Comparison of ENCODE assay signal across 8 cellular contexts in the genomic region with DNA sequence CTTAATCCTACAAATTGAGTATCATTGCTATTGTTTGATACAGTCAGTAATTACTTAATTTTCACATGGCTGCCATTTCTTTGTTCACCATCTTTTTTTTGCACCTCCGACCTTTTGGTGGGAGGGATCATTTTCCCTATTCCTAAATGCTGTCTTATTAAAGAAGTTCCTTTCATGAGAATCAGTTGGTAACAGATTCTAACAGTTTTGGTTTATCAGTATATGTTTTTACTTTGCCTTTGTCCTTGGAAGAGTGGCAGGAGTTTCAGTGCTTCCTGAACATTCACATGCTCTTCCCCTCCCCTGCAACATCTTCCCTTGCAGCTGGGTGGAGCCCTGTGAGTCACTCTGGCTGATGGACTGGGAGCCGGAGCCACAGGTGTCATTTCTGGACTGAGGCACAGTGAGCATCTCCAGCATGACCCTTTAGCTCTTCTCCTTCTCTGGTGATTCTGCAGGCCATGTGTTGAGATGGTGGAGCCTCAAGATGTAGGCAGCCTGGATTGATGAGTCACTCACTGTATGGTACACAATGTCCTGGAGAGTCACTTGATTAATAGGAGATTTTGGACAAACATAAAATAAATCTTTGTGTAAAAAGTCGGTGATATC.
A peak's percentile ranks its signal among the peaks of the same experiment; 100 is the strongest.
DNase-seq lines count a peak whose midpoint lies in the region; ATAC-seq and TF ChIP-seq lines count a peak whose summit lies in the region.

No MANE protein-coding gene starts in this region.

- H3K79me2 ChIP-seq in OCI-LY1 (ENCODE audit: insufficient read depth, low read length), result no peaks in the 10 kb centered on the region

- no peak overlapping the region for H3K27ac ChIP-seq in OCI-LY1 (ENCODE audit: low read depth, low read length, poor library complexity, severe bottlenecking)

- no peak overlapping the region for H2AFZ ChIP-seq in OCI-LY1 (ENCODE audit: low read length)

- H3K9me3 ChIP-seq in OCI-LY1 (ENCODE audit: low read length), result no peaks in the 10 kb centered on the region

- H3K27me3 ChIP-seq in OCI-LY1 (ENCODE audit: insufficient read depth, low read length), result peaks cover 5% of the 10 kb centered on the region; the same call in 1 of the 2 replicates

- no peak overlapping the region for H3K9ac ChIP-seq in OCI-LY1 (ENCODE audit: low read length)

- H3K9me2 ChIP-seq in OCI-LY1 (ENCODE audit: low read depth, low read length), result no peaks in the 10 kb centered on the region

- H3K36me3 ChIP-seq in OCI-LY1 (ENCODE audit: insufficient read depth, low read length), result no peaks in the 10 kb centered on the region

- H4K20me1 ChIP-seq in OCI-LY1 (ENCODE audit: insufficient read depth, low read length), result no peaks in the 10 kb centered on the region

- peak; percentile 13 to 34 for DNase-seq in NCI-H2081 (lab: John Stamatoyannopoulos, UW)
- no peak for DNase-seq in NCI-H2081 treated with DMSO at 0.1 percent for 48 hours (lab: John Stamatoyannopoulos, UW)
- DNase-seq in foreskin melanocyte, result peak; percentile 24
- peak; percentile 53 for DNase-seq in superior temporal gyrus (ENCODE audit: extremely low spot score)

- TF ChIP-seq CTCF in OCI-LY1 (IDR thresholded peaks at IDR 0.05; ENCODE audit: low read length), result peak; percentile 30; the same call in 1 of the 2 replicates

- H3K4me1 ChIP-seq in OCI-LY1 (ENCODE audit: insufficient read depth, low read length, severe bottlenecking), result no peaks in the 10 kb centered on the region

- no peaks in the 10 kb centered on the region for H3F3A ChIP-seq in OCI-LY1 (ENCODE audit: insufficient read depth, low read length)

- H3K4me3 ChIP-seq in OCI-LY1 (ENCODE audit: low read depth, low read length, poor library complexity, severe bottlenecking), result no peak overlapping the region

- ATAC-seq in GM18907 (IDR thresholded peaks at IDR 0.05; ENCODE audit: unreplicated experiment) (no peak), GM21737 (IDR thresholded peaks at IDR 0.05; ENCODE audit: unreplicated experiment) (no peak), GM21576 (IDR thresholded peaks at IDR 0.05; ENCODE audit: unreplicated experiment) (no peak)

- H3K4me2 ChIP-seq in OCI-LY1 (ENCODE audit: low read length), result no peak overlapping the region
